Comparison of ENCODE assay signal across 26 cellular contexts in genomic region chr19:16631465-16631864, GRCh38. TPM values are rescaled to one million over a fixed set of nuclear protein-coding genes. Genes with fewer than 3 reads are reported as not detected.
A peak's percentile ranks its signal among the peaks of the same experiment; 100 is the strongest.
DNase-seq lines count a peak whose midpoint lies in the region; ATAC-seq and TF ChIP-seq lines count a peak whose summit lies in the region.
"Had no signal": no experiment of that assay in that cellular context is flagged by ENCODE, and none has a peak within 500 bp of the region (broad histone marks: within the 10 kb centered on the region; RNA-seq: fewer than 3 reads in every experiment).

No MANE protein-coding gene starts in this region.

- H3K4me3 Mint-ChIP-seq in activated naive CD8-positive, alpha-beta T cell treated with anti-CD3 and anti-CD28 coated beads, Interleukin-2, amount 50 U/mL, for 24 hours: no peak overlapping the region
- H3K4me3 Mint-ChIP-seq in activated naive CD8-positive, alpha-beta T cell treated with anti-CD3 and anti-CD28 coated beads for 36 hours: no peak overlapping the region
- H3K4me3 Mint-ChIP-seq in stimulated activated effector memory CD8-positive, alpha-beta T cell treated with anti-CD3 and anti-CD28 coated beads, Interleukin-12 subunit alpha, Interleukin-12 subunit beta, amount 100 ng/mL, for 72 hours: no peak overlapping the region
- H3K4me3 Mint-ChIP-seq: activated naive CD8-positive, alpha-beta T cell treated with anti-CD3 and anti-CD28 coated beads, Interleukin-2, amount 10 ng/mL, durations not matched to agents 7 days and 5 days; activated T-helper 1 cell treated with anti-CD3 and anti-CD28 coated beads, Interleukin-12 subunit alpha, Interleukin-12 subunit beta, Interleukin-2, Interleukin-4 antibody, amounts not matched to agents 30 ng/mL and 10 ng/mL and 1 ng/mL, durations not matched to agents 14 hours and 24 hours and 36 hours; type B pancreatic cell had no signal

- H3K27me3 Mint-ChIP-seq in activated naive CD8-positive, alpha-beta T cell treated with anti-CD3 and anti-CD28 coated beads, Interleukin-2, amount 50 U/mL, for 24 hours: peaks cover 2% of the 10 kb centered on the region
- no peaks in the 10 kb centered on the region for H3K27me3 Mint-ChIP-seq in activated naive CD8-positive, alpha-beta T cell treated with anti-CD3 and anti-CD28 coated beads for 36 hours
- H3K27me3 Mint-ChIP-seq: activated naive CD8-positive, alpha-beta T cell treated with anti-CD3 and anti-CD28 coated beads, Interleukin-2, amount 10 ng/mL, durations not matched to agents 7 days and 5 days; type B pancreatic cell had no signal

- H3K27ac ChIP-seq in VCaP: peak overlapping the region; percentile 99; the same call in 1 of the 2 replicates
- no peak overlapping the region for H3K27ac ChIP-seq in coronary artery
- H3K27ac ChIP-seq: BLaER1, ovary had no signal

- H3K27ac Mint-ChIP-seq in activated naive CD8-positive, alpha-beta T cell treated with anti-CD3 and anti-CD28 coated beads, Interleukin-2, amount 50 U/mL, for 24 hours: peak overlapping the region; percentile 22
- H3K27ac Mint-ChIP-seq in activated naive CD8-positive, alpha-beta T cell treated with anti-CD3 and anti-CD28 coated beads for 36 hours: no peak overlapping the region
- H3K27ac Mint-ChIP-seq in stimulated activated effector memory CD8-positive, alpha-beta T cell treated with anti-CD3 and anti-CD28 coated beads, Interleukin-12 subunit alpha, Interleukin-12 subunit beta, amount 100 ng/mL, for 72 hours: peak overlapping the region; percentile 43
- H3K27ac Mint-ChIP-seq: activated naive CD8-positive, alpha-beta T cell treated with anti-CD3 and anti-CD28 coated beads, Interleukin-2, amount 10 ng/mL, durations not matched to agents 7 days and 5 days had no signal

- no peak for DNase-seq in activated naive CD8-positive, alpha-beta T cell treated with anti-CD3 and anti-CD28 coated beads, Interleukin-2, amount 50 U/mL, for 24 hours
- DNase-seq in activated naive CD8-positive, alpha-beta T cell treated with anti-CD3 and anti-CD28 coated beads for 36 hours: no peak
- no peak for DNase-seq in stimulated activated effector memory CD8-positive, alpha-beta T cell treated with anti-CD3 and anti-CD28 coated beads, Interleukin-12 subunit alpha, Interleukin-12 subunit beta, amount 100 ng/mL, for 72 hours (ENCODE audit: low spot score in 2 of 2)
- DNase-seq in coronary artery (ENCODE audit: low spot score): no peak
- DNase-seq: activated naive CD8-positive, alpha-beta T cell treated with anti-CD3 and anti-CD28 coated beads, Interleukin-2, amount 10 ng/mL, durations not matched to agents 7 days and 5 days; central memory CD4-positive, alpha-beta T cell; COR-L47; DMS79; gastrocnemius medialis; GDM1; hippocampal formation; IMR-90; left colon; mammary epithelial cell; NCI-H146; NCI-H446 treated with DMSO at 0.1 percent for 48 hours; NCI-H82; ovary; retina; stimulated activated CD4-positive, alpha-beta T cell treated with anti-CD3 and anti-CD28 coated beads, Interleukin-2, amount 100 ng/mL, for 24 hours had no signal

- no peaks in the 10 kb centered on the region for H3K9me3 Mint-ChIP-seq in activated naive CD8-positive, alpha-beta T cell treated with anti-CD3 and anti-CD28 coated beads, Interleukin-2, amount 50 U/mL, for 24 hours
- no peaks in the 10 kb centered on the region for H3K9me3 Mint-ChIP-seq in activated naive CD8-positive, alpha-beta T cell treated with anti-CD3 and anti-CD28 coated beads for 36 hours
- H3K9me3 Mint-ChIP-seq in stimulated activated effector memory CD8-positive, alpha-beta T cell treated with anti-CD3 and anti-CD28 coated beads, Interleukin-12 subunit alpha, Interleukin-12 subunit beta, amount 100 ng/mL, for 72 hours: no peaks in the 10 kb centered on the region
- H3K9me3 Mint-ChIP-seq: activated naive CD8-positive, alpha-beta T cell treated with anti-CD3 and anti-CD28 coated beads, Interleukin-2, amount 10 ng/mL, durations not matched to agents 7 days and 5 days; activated T-helper 1 cell treated with anti-CD3 and anti-CD28 coated beads, Interleukin-12 subunit alpha, Interleukin-12 subunit beta, Interleukin-2, Interleukin-4 antibody, amounts not matched to agents 30 ng/mL and 10 ng/mL and 1 ng/mL, durations not matched to agents 14 hours and 24 hours and 36 hours; type B pancreatic cell had no signal

- no peak for ATAC-seq in activated naive CD8-positive, alpha-beta T cell treated with anti-CD3 and anti-CD28 coated beads, Interleukin-2, amount 50 U/mL, for 24 hours
- ATAC-seq in stimulated activated effector memory CD8-positive, alpha-beta T cell treated with anti-CD3 and anti-CD28 coated beads, Interleukin-12 subunit alpha, Interleukin-12 subunit beta, amount 100 ng/mL, for 72 hours: no peak
- ATAC-seq: gastrocnemius medialis, left colon had no signal

- no peak overlapping the region for H3K4me3 ChIP-seq in coronary artery
- H3K4me3 ChIP-seq: BLaER1, gastrocnemius medialis, HAP-1, ovary, SK-N-MC had no signal

- TF ChIP-seq CTCF in VCaP (conservative IDR thresholded peaks at IDR 0.05) (no peak), coronary artery (IDR thresholded peaks at IDR 0.05) (no peak)

- H3K36me3 Mint-ChIP-seq in activated naive CD8-positive, alpha-beta T cell treated with anti-CD3 and anti-CD28 coated beads, Interleukin-2, amount 50 U/mL, for 24 hours (ENCODE audit: low read depth): peaks cover 16% of the 10 kb centered on the region
- peaks cover 12% of the 10 kb centered on the region for H3K36me3 Mint-ChIP-seq in activated naive CD8-positive, alpha-beta T cell treated with anti-CD3 and anti-CD28 coated beads for 36 hours
- H3K36me3 Mint-ChIP-seq in stimulated activated effector memory CD8-positive, alpha-beta T cell treated with anti-CD3 and anti-CD28 coated beads, Interleukin-12 subunit alpha, Interleukin-12 subunit beta, amount 100 ng/mL, for 72 hours: peaks cover 89% of the 10 kb centered on the region
- H3K36me3 Mint-ChIP-seq: type B pancreatic cell had no signal

- H3K4me1 Mint-ChIP-seq in activated naive CD8-positive, alpha-beta T cell treated with anti-CD3 and anti-CD28 coated beads, Interleukin-2, amount 50 U/mL, for 24 hours: peaks cover 15% of the 10 kb centered on the region
- peaks cover 15% of the 10 kb centered on the region for H3K4me1 Mint-ChIP-seq in activated naive CD8-positive, alpha-beta T cell treated with anti-CD3 and anti-CD28 coated beads for 36 hours
- peaks cover 14% of the 10 kb centered on the region for H3K4me1 Mint-ChIP-seq in stimulated activated effector memory CD8-positive, alpha-beta T cell treated with anti-CD3 and anti-CD28 coated beads, Interleukin-12 subunit alpha, Interleukin-12 subunit beta, amount 100 ng/mL, for 72 hours

RNA-seq across cellular contexts. Expression of gene MED26, which starts 3.5 kb away (rescaled TPM):
- 10 to 100 TPM; 16.0 to 17.2 TPM for total RNA-seq in activated naive CD8-positive, alpha-beta T cell treated with anti-CD3 and anti-CD28 coated beads for 36 hours

RNA-seq across cellular contexts. Expression of gene SMIM7, which starts 28.5 kb away (rescaled TPM):
- 10 to 100 TPM; 48.1 to 59.2 TPM for total RNA-seq in activated naive CD8-positive, alpha-beta T cell treated with anti-CD3 and anti-CD28 coated beads for 36 hours

RNA-seq across cellular contexts. Expression of gene TMEM38A, which starts 29.5 kb away (rescaled TPM):
- 1 to 10 TPM in 1 of 2 experiments, under 1 TPM in 1; 0.70 to 1.2 TPM for total RNA-seq in activated naive CD8-positive, alpha-beta T cell treated with anti-CD3 and anti-CD28 coated beads for 36 hours

RNA-seq across cellular contexts. Expression of gene SLC35E1, which starts 59.2 kb away (rescaled TPM):
- total RNA-seq in activated naive CD8-positive, alpha-beta T cell treated with anti-CD3 and anti-CD28 coated beads for 36 hours: 10 to 100 TPM; 46.7 TPM
